13 cellular contexts compared by ENCODE assay signal in genomic region chrX:23332101-23332887, GRCh38. TPM values are rescaled to one million over a fixed set of nuclear protein-coding genes. Genes with fewer than 3 reads are reported as not detected.
DNase-seq lines count a peak whose midpoint lies in the region; ATAC-seq, FAIRE-seq and TF ChIP-seq lines count a peak whose summit lies in the region.
"Had no signal": no experiment of that assay in that cellular context is flagged by ENCODE, and none has a peak within 500 bp of the region (broad histone marks: within the 10 kb centered on the region; RNA-seq: fewer than 3 reads in every experiment).

No MANE protein-coding gene starts in this region.

- H3K9me1 ChIP-seq in endothelial cell of umbilical vein (replicated peaks; ENCODE audit: control insufficient read depth, extremely low read depth, insufficient read depth, low read length) = no peaks in the 10 kb centered on the region

- TF ChIP-seq CTCF in endothelial cell of umbilical vein (IDR thresholded peaks at IDR 0.05; ENCODE audit: extremely low read depth in 1 of 2, insufficient read depth in 1 of 2, low read depth in 1 of 2, low read length in 2 of 2) = no peak

- DNase-seq in Ammon's horn (ENCODE audit: low spot score) (peak; percentile 16), endothelial cell of umbilical vein (ENCODE audit: low read depth, low spot score) (no peak), pons (ENCODE audit: low spot score) (peak; percentile 15), activated gamma-delta T cell treated with Interleukin-2 at 50 U/mL for 16 hours (no peak)
- DNase-seq in activated effector memory CD4-positive, alpha-beta T cell treated with Interleukin-2 at 50 U/mL for 16 hours = no peak
- DNase-seq in effector CD4-positive, alpha-beta T cell = no peak
- DNase-seq: EL, PC-9 had no signal

- H3K9me3 ChIP-seq in HUES48 (ENCODE audit: control insufficient read depth, insufficient read depth, low read length) (no peaks in the 10 kb centered on the region), endothelial cell of umbilical vein (replicated peaks; ENCODE audit: control insufficient read depth, insufficient read depth, low read length) (no peaks in the 10 kb centered on the region)
- H3K9me3 ChIP-seq: neutrophil had no signal

- H3K9ac ChIP-seq in HUES48 (ENCODE audit: low read depth, low read length) = no peak overlapping the region
- H3K9ac ChIP-seq in endothelial cell of umbilical vein (replicated peaks; ENCODE audit: extremely low read depth, insufficient read depth, low read length) = no peak overlapping the region

- no peak for TF ChIP-seq POLR2A in endothelial cell of umbilical vein (IDR thresholded peaks at IDR 0.05; ENCODE audit: low read depth, low read length)

- H3K79me2 ChIP-seq in endothelial cell of umbilical vein (ENCODE audit: control insufficient read depth, insufficient read depth, low read length) = no peaks in the 10 kb centered on the region

- H3K4me1 ChIP-seq in HUES48 (ENCODE audit: control insufficient read depth, insufficient read depth, low read length) = peaks cover 9% of the 10 kb centered on the region; the same call in 1 of the 2 replicates
- no peaks in the 10 kb centered on the region for H3K4me1 ChIP-seq in endothelial cell of umbilical vein (ENCODE audit: control insufficient read depth, extremely low read depth, insufficient read depth, low read length)

- intact Hi-C loops in endothelial cell of umbilical vein (cut with micrococcal nuclease) = no loop called here

- no peaks in the 10 kb centered on the region for H3K36me3 ChIP-seq in HUES48 (ENCODE audit: control insufficient read depth, insufficient read depth, low read length)
- no peaks in the 10 kb centered on the region for H3K36me3 ChIP-seq in endothelial cell of umbilical vein (ENCODE audit: control insufficient read depth in 2 of 2, extremely low read depth in 1 of 2, insufficient read depth in 2 of 2, low read length in 2 of 2)
- H3K36me3 ChIP-seq: neutrophil had no signal

- H2AFZ ChIP-seq in endothelial cell of umbilical vein (ENCODE audit: low read depth, low read length) = no peak overlapping the region
- H2AFZ ChIP-seq: PC-9 had no signal

- H3K4me2 ChIP-seq in endothelial cell of umbilical vein (ENCODE audit: insufficient read depth, low read length) = no peak overlapping the region
- H3K4me2 ChIP-seq: PC-9 had no signal

- H3K4me3 ChIP-seq in HUES48 (ENCODE audit: low read depth, low read length) (peak overlapping the region; percentile 73), endothelial cell of umbilical vein (replicated peaks in 1 of 3; ENCODE audit: insufficient read depth in 1 of 3, low read depth in 1 of 3, low read length in 3 of 3) (no peak overlapping the region)
- H3K4me3 ChIP-seq: PC-9 had no signal

- no peak for ATAC-seq in HG02610 (IDR thresholded peaks at IDR 0.05; ENCODE audit: unreplicated experiment)

- dilution Hi-C loops in endothelial cell of umbilical vein (cut with MboI; ENCODE audit: extremely low pct_ligation_motif_present, low sequenced_read_pairs) = no loop called here

- H3K27me3 ChIP-seq in HUES48 (ENCODE audit: control insufficient read depth, insufficient read depth, low read length) (peaks cover 61% of the 10 kb centered on the region), endothelial cell of umbilical vein (ENCODE audit: control insufficient read depth in 2 of 2, insufficient read depth in 2 of 2, low read length in 2 of 2) (peaks cover 39 to 51% of the 10 kb centered on the region in 2 experiments)

- no TSS peak for BruUV-seq in endothelial cell of umbilical vein (replicated peaks; lab: Mats Ljungman, UMichigan)

- H3K27ac ChIP-seq in HUES48 (ENCODE audit: low read depth, low read length) = no peak overlapping the region
- no peak overlapping the region for H3K27ac ChIP-seq in endothelial cell of umbilical vein (ENCODE audit: insufficient read depth, low read depth, low read length)
- H3K27ac ChIP-seq: epithelial cell of prostate, neutrophil, PC-9 had no signal

- POLR2A ChIA-PET in endothelial cell of umbilical vein (lab: Charles Lee) = no interaction called here

- H4K20me1 ChIP-seq in endothelial cell of umbilical vein (replicated peaks; ENCODE audit: control insufficient read depth, extremely low read depth, insufficient read depth, low read length) = no peaks in the 10 kb centered on the region

- FAIRE-seq in endothelial cell of umbilical vein (lab: Jason Lieb, UNC) = peak; percentile 38

- CTCF ChIA-PET in endothelial cell of umbilical vein (lab: Charles Lee) = no interaction called here

TF ChIP-seq in endothelial cell of umbilical vein, 7 proteins besides CTCF, POLR2A, EP300 and RAD21:
- no peak for TF ChIP-seq GATA2 (IDR thresholded peaks at IDR 0.05; ENCODE audit: insufficient read depth, insufficient read length, low read depth, low read length)
- TF ChIP-seq EZH2 (IDR thresholded peaks at IDR 0.05; ENCODE audit: borderline replicate concordance, low read depth, low read length, severe bottlenecking) = peak; percentile 69
TF ChIP-seq in endothelial cell of umbilical vein: peak in this region for 1.

RNA-seq across cellular contexts. Expression of gene PTCHD1, which starts 2.4 kb away (rescaled TPM):
- total RNA-seq in endothelial cell of umbilical vein = not detected in 2 replicates
- polyA plus RNA-seq in endothelial cell of umbilical vein = not detected in 2 replicates
- not detected in 2 replicates for polyA plus RNA-seq in endothelial cell of umbilical vein (2011; cell fraction: cytosol; rRNA removed)
- polyA plus RNA-seq in endothelial cell of umbilical vein (2011; cell fraction: nucleus; rRNA removed) = not detected in 2 replicates
- not detected in 2 replicates for polyA plus RNA-seq in endothelial cell of umbilical vein (2012)
- not detected in 2 replicates for polyA minus RNA-seq in endothelial cell of umbilical vein
- polyA minus RNA-seq in endothelial cell of umbilical vein (2011; cell fraction: cytosol; rRNA and poly(A)+ RNA removed) = not detected
- not detected in 2 replicates for polyA minus RNA-seq in endothelial cell of umbilical vein (2011; cell fraction: nucleus; rRNA and poly(A)+ RNA removed)
- total RNA-seq: PC-9 had no signal
- polyA plus RNA-seq: IgD-negative memory B cell had no signal

Comparison
In these comparisons a context has a peak if more than half of its experiments do, and no peak if none do; other contexts are left out.
1. DNase-seq: peak in Ammon's horn (single experiment) and pons (single experiment); none in endothelial cell of umbilical vein (single experiment), activated effector memory CD4-positive, alpha-beta T cell treated with Interleukin-2 at 50 U/mL for 16 hours (single experiment), effector CD4-positive, alpha-beta T cell (single experiment) and activated gamma-delta T cell treated with Interleukin-2 at 50 U/mL for 16 hours (single experiment).